1 cellular context compared by ENCODE assay signal in genomic region chr11:3057069-3057963, GRCh38.
TF ChIP-seq lines count a peak whose summit lies in the region.

CARS1 (minus strand) TSS chr11:3057423; CDS start chr11:3057367, 56 bp downstream.

TF ChIP-seq in K562, 482 proteins besides CTCF, POLR2A, EP300 and RAD21 (continued from another document and continues in another):
- no peak for TF ChIP-seq CHD7 (IDR thresholded peaks at IDR 0.05; ENCODE audit: low read depth, low read length)
- no peak for TF ChIP-seq RERE (CRISPR knock-in tag; IDR thresholded peaks at IDR 0.05; ENCODE audit: borderline replicate concordance)
- 0 out of 4 replicates have a peak, but pooled peaks of 1 of the 2 experiments have one; percentile 28 for TF ChIP-seq MLLT1 (IDR thresholded peaks at IDR 0.05)
- no peak for TF ChIP-seq ZNF75A (CRISPR knock-in tag; IDR thresholded peaks at IDR 0.05)
- no peak for TF ChIP-seq GATAD2A (IDR thresholded peaks at IDR 0.05)
- no peak for TF ChIP-seq NR3C1 (CRISPR knock-in tag; IDR thresholded peaks at IDR 0.05)
- TF ChIP-seq SRSF3 (IDR thresholded peaks at IDR 0.05; ENCODE audit: insufficient read depth, low read length) = no peak
- no peak for TF ChIP-seq ZNF699 (CRISPR knock-in tag; IDR thresholded peaks at IDR 0.05; ENCODE audit: insufficient replicate concordance)
- no peak for TF ChIP-seq RAD51 (IDR thresholded peaks at IDR 0.05; ENCODE audit: borderline replicate concordance, low read depth)
- TF ChIP-seq NR2F6 (CRISPR knock-in tag; IDR thresholded peaks at IDR 0.05) = no peak
- no peak for TF ChIP-seq SMARCA5 (IDR thresholded peaks at IDR 0.05)
- TF ChIP-seq E2F8 (IDR thresholded peaks at IDR 0.05; ENCODE audit: low read depth, partially characterized antibody) = peak; percentile 91
- TF ChIP-seq NFE2L1 (tag; IDR thresholded peaks at IDR 0.05; ENCODE audit: borderline replicate concordance, low read depth) = no peak
- peak; percentile 95 for TF ChIP-seq ZFX (CRISPR knock-in tag; IDR thresholded peaks at IDR 0.05)
- peak in 1 of 2 experiments; percentile 57; a peak in 1 of 4 replicates for TF ChIP-seq UBTF (IDR thresholded peaks at IDR 0.05; ENCODE audit: borderline replicate concordance in 1 of 2, low read depth in 2 of 2, low read length in 2 of 2)
- no peak for TF ChIP-seq TFE3 (CRISPR knock-in tag; IDR thresholded peaks at IDR 0.05)
- no peak for TF ChIP-seq ZNF277 (CRISPR knock-in tag; IDR thresholded peaks at IDR 0.05; ENCODE audit: borderline replicate concordance)
- TF ChIP-seq ZNF408 (CRISPR knock-in tag; IDR thresholded peaks at IDR 0.05; ENCODE audit: low read depth) = no peak
- TF ChIP-seq ZBTB12 (CRISPR knock-in tag; IDR thresholded peaks at IDR 0.05) = no peak
- no peak for TF ChIP-seq ZNF324 (CRISPR knock-in tag; IDR thresholded peaks at IDR 0.05)
- TF ChIP-seq ZNF143 (CRISPR knock-in tag; IDR thresholded peaks at IDR 0.05) = peak; percentile 95
- no peak for TF ChIP-seq ZNF707 (CRISPR knock-in tag; conservative IDR thresholded peaks at IDR 0.05)
